ENCODE assay signal across 9 cellular contexts in the genomic region with DNA sequence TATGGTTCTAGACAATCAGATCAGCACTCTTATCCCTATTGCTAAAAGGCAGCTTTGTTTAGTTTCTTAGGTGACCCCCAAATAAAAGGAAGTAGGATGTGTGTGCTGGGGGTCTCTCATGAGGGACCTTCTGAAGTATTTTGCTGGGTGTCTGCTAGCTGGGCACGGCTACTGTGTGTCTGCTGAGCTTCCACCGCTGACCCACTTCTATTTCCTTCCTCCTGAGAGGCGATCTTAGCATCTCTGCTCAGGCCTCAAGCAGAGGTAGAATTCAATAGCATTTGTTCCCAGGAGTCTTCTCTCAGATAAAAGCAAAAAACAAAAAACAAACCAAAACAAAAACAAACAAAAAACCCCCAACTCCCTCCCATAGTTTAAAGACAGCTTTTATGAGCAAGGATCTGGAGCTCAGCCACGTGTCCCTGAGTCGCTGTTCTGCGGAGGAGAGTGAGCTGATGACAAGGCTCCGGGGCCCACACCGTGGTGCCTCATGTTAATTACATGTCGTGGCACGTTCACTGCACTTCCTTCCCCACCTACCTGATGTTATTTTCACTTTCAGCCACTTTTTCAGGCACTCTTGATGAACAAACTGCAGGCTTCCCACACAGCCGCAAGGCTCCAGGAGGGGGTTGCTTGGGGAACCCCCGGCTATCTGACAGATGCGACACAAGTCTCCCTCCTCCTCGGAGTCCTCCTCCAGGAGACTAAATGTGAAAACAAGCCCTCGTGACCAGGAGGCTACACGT.
A peak's percentile ranks its signal among the peaks of the same experiment; 100 is the strongest.
DNase-seq lines count a peak whose midpoint lies in the region; ATAC-seq and TF ChIP-seq lines count a peak whose summit lies in the region.
"Had no signal": no experiment of that assay in that cellular context is flagged by ENCODE, and none has a peak within 500 bp of the region (broad histone marks: within the 10 kb centered on the region; RNA-seq: fewer than 3 reads in every experiment).

No MANE protein-coding gene starts in this region.

- intact Hi-C loops in Right ventricle myocardium inferior (cut with DNase I) = no loop called here

- no peak overlapping the region for H2AFZ ChIP-seq in SK-N-SH (ENCODE audit: low read depth)

- 83% methylated on average over 16 of the region's 16 CpGs for WGBS in SK-N-SH (ENCODE audit: low lambda C conversion rate)
- no CpG with 5 or more reads among the region's 16 CpGs for WGBS in mesendoderm (ENCODE audit: extremely low coverage, insufficient coverage, low lambda C conversion rate)

- H3K36me3 ChIP-seq in SK-N-SH (replicated peaks in 1 of 2; ENCODE audit: control insufficient read depth in 1 of 2, insufficient read depth in 2 of 2, low read length in 1 of 2) = peaks cover 0 to 4% of the 10 kb centered on the region in 2 experiments
- H3K36me3 ChIP-seq in mesendoderm (ENCODE audit: control insufficient read depth, insufficient read depth, low read length) = no peaks in the 10 kb centered on the region

- 0 out of 2 replicates have a peak, but pooled peaks cover 2% of the 10 kb centered on the region for H3K9me3 ChIP-seq in SK-N-SH

- peaks cover 5% of the 10 kb centered on the region for H3F3A ChIP-seq in SK-N-SH (replicated peaks; ENCODE audit: insufficient read depth)

- no peaks in the 10 kb centered on the region for H3K79me1 ChIP-seq in mesendoderm (ENCODE audit: low read length)

- no peak for DNase-seq in SK-N-SH
- DNase-seq in activated naive CD4-positive, alpha-beta T cell treated with anti-CD3 and anti-CD28 coated beads, Interleukin-2, amount 50 U/mL, for 72 hours (ENCODE audit: low spot score in 2 of 2) = peak; percentile 61 to 90
- peak; percentile 41 to 65 for DNase-seq in stimulated activated CD4-positive, alpha-beta T cell treated with anti-CD3 and anti-CD28 coated beads, Interleukin-15, amount 100 ng/mL, for 1 hour (ENCODE audit: low read depth in 1 of 2, low spot score in 1 of 2)
- DNase-seq in NCI-H146 (lab: John Stamatoyannopoulos, UW) = no peak
- no peak for DNase-seq in Right ventricle myocardium inferior (ENCODE audit: missing footprints)
- no peak for DNase-seq in mesendoderm
- DNase-seq: left cardiac atrium had no signal

- no peak overlapping the region for H4K5ac ChIP-seq in mesendoderm (ENCODE audit: low read length)

- H4K20me1 ChIP-seq in SK-N-SH (ENCODE audit: insufficient read depth) = no peaks in the 10 kb centered on the region

- no peaks in the 10 kb centered on the region for H3K79me2 ChIP-seq in SK-N-SH (ENCODE audit: insufficient read depth)
- H3K79me2 ChIP-seq in mesendoderm (ENCODE audit: control insufficient read depth, insufficient read depth, low read length) = no peaks in the 10 kb centered on the region

- no peak overlapping the region for H3K4ac ChIP-seq in mesendoderm (ENCODE audit: low read depth, low read length)

- no peak for TF ChIP-seq RAD21 in SK-N-SH (IDR thresholded peaks at IDR 0.05; ENCODE audit: low read length)

- no peak overlapping the region for H3K18ac ChIP-seq in mesendoderm (ENCODE audit: low read length)

- no peak overlapping the region for H2AK5ac ChIP-seq in mesendoderm (ENCODE audit: low read length)

- peak overlapping the region in 1 of 2 donors; percentile 1 for H3K27ac Mint-ChIP-seq in activated naive CD4-positive, alpha-beta T cell treated with anti-CD3 and anti-CD28 coated beads, Interleukin-2, amount 50 U/mL, for 72 hours

- TF ChIP-seq EP300 in SK-N-SH (IDR thresholded peaks at IDR 0.05; ENCODE audit: borderline replicate concordance in 1 of 2, low read depth in 1 of 2, low read length in 1 of 2) = no peak

- H2BK120ac ChIP-seq in mesendoderm (ENCODE audit: low read depth, low read length) = no peak overlapping the region

- H4K8ac ChIP-seq in mesendoderm (ENCODE audit: low read depth, low read length) = no peak overlapping the region

- H3K4me3 ChIP-seq in SK-N-SH (ENCODE audit: low read depth in 2 of 2, low read length in 1 of 2) = no peak overlapping the region
- H3K4me3 ChIP-seq in mesendoderm (ENCODE audit: low read length) = no peak overlapping the region

- ATAC-seq in GM18858 (IDR thresholded peaks at IDR 0.05; ENCODE audit: unreplicated experiment) = peak; percentile 91
- ATAC-seq in HG02970 (IDR thresholded peaks at IDR 0.05; ENCODE audit: low FRiP score, unreplicated experiment) = peak; percentile 89
- ATAC-seq in activated naive CD4-positive, alpha-beta T cell treated with anti-CD3 and anti-CD28 coated beads, Interleukin-2, amount 50 U/mL, for 72 hours = peak; percentile 97 to 99
- no peak for ATAC-seq in Right ventricle myocardium inferior

- no peak overlapping the region for H3K23ac ChIP-seq in mesendoderm (ENCODE audit: low read length)

- peaks cover 2 to 7% of the 10 kb centered on the region in 2 experiments; a peak in 1 of 4 replicates for H3K4me1 ChIP-seq in SK-N-SH (ENCODE audit: control insufficient read depth in 1 of 2, insufficient read depth in 2 of 2, low read depth in 1 of 2, low read length in 1 of 2)
- no peaks in the 10 kb centered on the region for H3K4me1 ChIP-seq in mesendoderm (ENCODE audit: control insufficient read depth, low read depth, low read length)

- no peak for TF ChIP-seq CTCF in SK-N-SH (IDR thresholded peaks at IDR 0.05)

- CTCF ChIA-PET in SK-N-SH (lab: Yijun Ruan, JAX) = interaction anchor here (1.2 to 2.2 kb wide), 3 partner anchors 9 to 30 kb away, joined by 3 to 6 read pairs (median 5); no protein-coding TSS in a partner anchor

- POLR2A ChIA-PET in SK-N-SH (lab: Yijun Ruan, JAX) = no interaction called here

- H2BK5ac ChIP-seq in mesendoderm (ENCODE audit: low read length) = no peak overlapping the region

- no peaks in the 10 kb centered on the region for H3K9me2 ChIP-seq in SK-N-SH

- peaks cover 7 to 15% of the 10 kb centered on the region in 2 donors for H3K36me3 Mint-ChIP-seq in activated naive CD4-positive, alpha-beta T cell treated with anti-CD3 and anti-CD28 coated beads, Interleukin-2, amount 50 U/mL, for 72 hours

- no peak overlapping the region for H3K4me2 ChIP-seq in SK-N-SH
- H3K4me2 ChIP-seq in mesendoderm (ENCODE audit: low read length) = no peak overlapping the region

- H3K27me3 ChIP-seq in SK-N-SH (ENCODE audit: insufficient read depth) = no peaks in the 10 kb centered on the region
- no peaks in the 10 kb centered on the region for H3K27me3 ChIP-seq in mesendoderm (ENCODE audit: insufficient read depth, low read length, poor library complexity)

- peaks cover 0 to 6% of the 10 kb centered on the region in 2 donors for H3K9me3 Mint-ChIP-seq in activated naive CD4-positive, alpha-beta T cell treated with anti-CD3 and anti-CD28 coated beads, Interleukin-2, amount 50 U/mL, for 72 hours

- H2BK15ac ChIP-seq in mesendoderm (replicated peaks; ENCODE audit: low read depth) = no peak overlapping the region

- H3K27ac ChIP-seq in SK-N-SH (ENCODE audit: low read depth in 2 of 2, low read length in 1 of 2) = no peak overlapping the region
- H3K27ac ChIP-seq in mesendoderm (ENCODE audit: low read depth, low read length) = no peak overlapping the region

- H3K9ac ChIP-seq in SK-N-SH (no peak overlapping the region), mesendoderm (ENCODE audit: low read length) (no peak overlapping the region)

- no peak overlapping the region for H3K56ac ChIP-seq in mesendoderm (ENCODE audit: low read length)

TF ChIP-seq in SK-N-SH, 30 proteins besides CTCF, POLR2A, EP300 and RAD21:
- no peak for TF ChIP-seq JUND (IDR thresholded peaks at IDR 0.05)
- peak; percentile 15; the same call in 1 of the 2 replicates for TF ChIP-seq NFIC (IDR thresholded peaks at IDR 0.05; ENCODE audit: borderline replicate concordance)
- 0 out of 2 replicates have a peak, but pooled peaks have one; percentile 32 for TF ChIP-seq TCF12 (IDR thresholded peaks at IDR 0.05)
- TF ChIP-seq PBX3 (IDR thresholded peaks at IDR 0.05) = no peak
- TF ChIP-seq MAX (IDR thresholded peaks at IDR 0.05; ENCODE audit: low read depth) = peak; percentile 58

Comparison
In these comparisons a context has a peak if more than half of its experiments do, and no peak if none do; other contexts are left out.
1. DNase-seq: peak in activated naive CD4-positive, alpha-beta T cell treated with anti-CD3 and anti-CD28 coated beads, Interleukin-2, amount 50 U/mL, for 72 hours (2 of 2) and stimulated activated CD4-positive, alpha-beta T cell treated with anti-CD3 and anti-CD28 coated beads, Interleukin-15, amount 100 ng/mL, for 1 hour (2 of 2); none in SK-N-SH (single experiment), NCI-H146 (single experiment), Right ventricle myocardium inferior (single experiment) and mesendoderm (single experiment).